ENCODE assay signal across 23 cellular contexts in genomic region chr12:44546037-44546436, GRCh38.
"Had no signal": no experiment of that assay in that cellular context is flagged by ENCODE, and none has a peak within 500 bp of the region (broad histone marks: within the 10 kb centered on the region; RNA-seq: fewer than 3 reads in every experiment).

No MANE protein-coding gene starts in this region.

- H3K27me3 Mint-ChIP-seq: dendritic cell treated with granulocyte-macrophage colony-stimulating factor and Interleukin-4, amounts not matched to agents 40 ng/mL and 50 ng/mL, for 4 days; effector memory CD8-positive, alpha-beta T cell; naive thymus-derived CD4-positive, alpha-beta T cell had no signal

- FAIRE-seq: endometrium, keratinocyte had no signal

- H3K9me3 Mint-ChIP-seq: effector memory CD8-positive, alpha-beta T cell; endodermal cell had no signal

- H3K4me1 ChIP-seq: colonic mucosa, esophagus squamous epithelium, gastrocnemius medialis, heart right ventricle, left lung, lower lobe of right lung had no signal

- H3K27ac ChIP-seq: colonic mucosa, esophagus squamous epithelium, gastrocnemius medialis, heart right ventricle, left lung, lower lobe of right lung had no signal

- ATAC-seq: effector memory CD8-positive, alpha-beta T cell; gastrocnemius medialis; heart right ventricle; left cardiac atrium; left lung; left ventricle myocardium superior; lower lobe of right lung; naive thymus-derived CD4-positive, alpha-beta T cell had no signal

- H3K4me3 ChIP-seq: colonic mucosa, esophagus squamous epithelium, gastrocnemius medialis, heart right ventricle, left lung, lower lobe of right lung had no signal

- H3K36me3 ChIP-seq: colonic mucosa, esophagus squamous epithelium, gastrocnemius medialis, heart right ventricle, left lung, lower lobe of right lung had no signal

- H3K9me3 ChIP-seq: colonic mucosa, esophagus squamous epithelium, gastrocnemius medialis, heart right ventricle, left lung, lower lobe of right lung had no signal

- H3K27me3 ChIP-seq: colonic mucosa, esophagus squamous epithelium, gastrocnemius medialis, heart right ventricle, left lung had no signal

- DNase-seq: colonic mucosa; cortex of kidney; effector CD8-positive, alpha-beta T cell; effector memory CD8-positive, alpha-beta T cell; endodermal cell; esophagus squamous epithelium; foreskin fibroblast; foreskin melanocyte; gastrocnemius medialis; glutamatergic neuron; head of caudate nucleus; heart right ventricle; hippocampal formation; left cardiac atrium; left lung; left ventricle myocardium superior; lower lobe of right lung; mesenchymal stem cell; midbrain had no signal

- H3K4me3 Mint-ChIP-seq: dendritic cell treated with granulocyte-macrophage colony-stimulating factor and Interleukin-4, amounts not matched to agents 40 ng/mL and 50 ng/mL, for 4 days; effector memory CD8-positive, alpha-beta T cell; endodermal cell; naive thymus-derived CD4-positive, alpha-beta T cell had no signal

- H3K27ac Mint-ChIP-seq: dendritic cell treated with granulocyte-macrophage colony-stimulating factor and Interleukin-4, amounts not matched to agents 40 ng/mL and 50 ng/mL, for 4 days; effector memory CD8-positive, alpha-beta T cell; endodermal cell had no signal
